In genomic region chr4:146368209-146368608, GRCh38 we compare ENCODE assay signal across 21 cellular contexts.
DNase-seq lines count a peak whose midpoint lies in the region; ATAC-seq and TF ChIP-seq lines count a peak whose summit lies in the region.
"Had no signal": no experiment of that assay in that cellular context is flagged by ENCODE, and none has a peak within 500 bp of the region (broad histone marks: within the 10 kb centered on the region; RNA-seq: fewer than 3 reads in every experiment).

No MANE protein-coding gene starts in this region.

- no peaks in the 10 kb centered on the region for H3F3A ChIP-seq in Loucy (ENCODE audit: low read depth)

- TF ChIP-seq POLR2A in Peyer's patch (IDR thresholded peaks at IDR 0.05) = no peak

- H3K9me2 ChIP-seq in Loucy (replicated peaks; ENCODE audit: low read depth, low read length) = no peaks in the 10 kb centered on the region

- H3K36me3 ChIP-seq in Loucy (ENCODE audit: insufficient read depth, low read length) (no peaks in the 10 kb centered on the region), left ventricle myocardium inferior (no peaks in the 10 kb centered on the region), Peyer's patch (no peaks in the 10 kb centered on the region)
- no peaks in the 10 kb centered on the region for H3K36me3 ChIP-seq in naive thymus-derived CD4-positive, alpha-beta T cell (ENCODE audit: control insufficient read depth in 2 of 3, insufficient read depth in 3 of 3, low read length in 3 of 3)
- H3K36me3 ChIP-seq: BLaER1 treated with 17β-estradiol and CSF1 and Interleukin-3, amounts not matched to agents 10 nM and 100 nM; gastrocnemius medialis had no signal

- H3K27ac Mint-ChIP-seq in naive thymus-derived CD4-positive, alpha-beta T cell = peak overlapping the region in 1 of 9 donors; percentile 21
- H3K27ac Mint-ChIP-seq: activated CD8-positive, alpha-beta memory T cell treated with anti-CD3 and anti-CD28 coated beads, Interleukin-2, amount 10 ng/mL, durations not matched to agents 7 days and 5 days had no signal

- no peaks in the 10 kb centered on the region for H4K20me1 ChIP-seq in Loucy (ENCODE audit: insufficient read depth, low read length, poor library complexity, severe bottlenecking)

- H3K27ac ChIP-seq in left ventricle myocardium inferior (replicated peaks) = peak overlapping the region; percentile 70
- no peak overlapping the region for H3K27ac ChIP-seq in naive thymus-derived CD4-positive, alpha-beta T cell (ENCODE audit: low read depth, low read length)
- no peak overlapping the region for H3K27ac ChIP-seq in Peyer's patch
- H3K27ac ChIP-seq: BLaER1 treated with 17β-estradiol and CSF1 and Interleukin-3, amounts not matched to agents 10 nM and 100 nM; body of pancreas; gastrocnemius medialis had no signal

- CTCF ChIA-PET in naive thymus-derived CD4-positive, alpha-beta T cell (lab: Charles Lee) = no interaction called here

- intact Hi-C loops in left ventricle myocardium inferior (cut with micrococcal nuclease) = no loop called here
- intact Hi-C loops in sciatic nerve (cut with DNase I) = no loop called here
- intact Hi-C loops in naive thymus-derived CD4-positive, alpha-beta T cell (cut with micrococcal nuclease) = no loop called here

- H3K4me1 ChIP-seq in Loucy (ENCODE audit: insufficient read depth, low read length, poor library complexity, severe bottlenecking) = peaks cover 11% of the 10 kb centered on the region
- H3K4me1 ChIP-seq in left ventricle myocardium inferior = peaks cover 41% of the 10 kb centered on the region
- H3K4me1 ChIP-seq in naive thymus-derived CD4-positive, alpha-beta T cell (ENCODE audit: control insufficient read depth in 2 of 2, insufficient read depth in 2 of 2, low read length in 2 of 2) = no peaks in the 10 kb centered on the region
- H3K4me1 ChIP-seq in Peyer's patch = no peaks in the 10 kb centered on the region

- POLR2A ChIA-PET in naive thymus-derived CD4-positive, alpha-beta T cell (lab: Charles Lee) = no interaction called here

- H2AFZ ChIP-seq in Loucy (ENCODE audit: low read length) = no peak overlapping the region

- H3K4me3 ChIP-seq in Loucy (ENCODE audit: low read length, poor library complexity, severe bottlenecking) (no peak overlapping the region), choroid plexus epithelial cell (ENCODE audit: low read depth, low read length) (no peak overlapping the region), left ventricle myocardium inferior (no peak overlapping the region), Peyer's patch (no peak overlapping the region)
- no peak overlapping the region for H3K4me3 ChIP-seq in naive thymus-derived CD4-positive, alpha-beta T cell (ENCODE audit: low read length)
- H3K4me3 ChIP-seq: BLaER1 treated with 17β-estradiol and CSF1 and Interleukin-3, amounts not matched to agents 10 nM and 100 nM; body of pancreas; gastrocnemius medialis had no signal

- H3K9me3 Mint-ChIP-seq in naive thymus-derived CD4-positive, alpha-beta T cell = peaks cover 2 to 14% (median 10%) of the 10 kb centered on the region in 11 donors

- H3K4me3 Mint-ChIP-seq in naive thymus-derived CD4-positive, alpha-beta T cell = peak overlapping the region in 1 of 10 donors; percentile 42
- H3K4me3 Mint-ChIP-seq: activated CD8-positive, alpha-beta memory T cell treated with anti-CD3 and anti-CD28 coated beads, Interleukin-2, amount 10 ng/mL, durations not matched to agents 7 days and 5 days had no signal

- H3K27me3 ChIP-seq in Loucy (ENCODE audit: insufficient read depth, low read length, poor library complexity, severe bottlenecking) (no peaks in the 10 kb centered on the region), left ventricle myocardium inferior (ENCODE audit: low read depth) (no peaks in the 10 kb centered on the region), Peyer's patch (no peaks in the 10 kb centered on the region)
- H3K27me3 ChIP-seq in naive thymus-derived CD4-positive, alpha-beta T cell (ENCODE audit: control insufficient read depth in 2 of 2, insufficient read depth in 2 of 2, low read length in 2 of 2) = no peaks in the 10 kb centered on the region
- H3K27me3 ChIP-seq: BLaER1 treated with 17β-estradiol and CSF1 and Interleukin-3, amounts not matched to agents 10 nM and 100 nM; body of pancreas; gastrocnemius medialis had no signal

- H3K36me3 Mint-ChIP-seq in naive thymus-derived CD4-positive, alpha-beta T cell = peaks cover 0 to 11% (median 10%) of the 10 kb centered on the region in 5 donors
- H3K36me3 Mint-ChIP-seq: activated CD8-positive, alpha-beta memory T cell treated with anti-CD3 and anti-CD28 coated beads, Interleukin-2, amount 10 ng/mL, durations not matched to agents 7 days and 5 days had no signal

- H3K9me3 ChIP-seq in Loucy (ENCODE audit: insufficient read depth, low read depth, low read length) (no peaks in the 10 kb centered on the region), left ventricle myocardium inferior (replicated peaks) (peaks cover 12% of the 10 kb centered on the region), Peyer's patch (no peaks in the 10 kb centered on the region)
- H3K9me3 ChIP-seq in naive thymus-derived CD4-positive, alpha-beta T cell (ENCODE audit: control insufficient read depth in 2 of 3, low read length in 3 of 3) = peaks cover 0 to 5% (median under 1%) of the 10 kb centered on the region in 3 experiments
- H3K9me3 ChIP-seq: body of pancreas, gastrocnemius medialis had no signal

- no peak overlapping the region for H3K9ac ChIP-seq in Loucy (ENCODE audit: low read depth, low read length, poor library complexity, severe bottlenecking)
- H3K9ac ChIP-seq: BLaER1 treated with 17β-estradiol and CSF1 and Interleukin-3, amounts not matched to agents 10 nM and 100 nM had no signal

- TF ChIP-seq CTCF in Loucy (conservative IDR thresholded peaks at IDR 0.05; ENCODE audit: low read length) = no peak
- no peak for TF ChIP-seq CTCF in choroid plexus epithelial cell (conservative IDR thresholded peaks at IDR 0.05; ENCODE audit: low read depth, low read length)
- no peak for TF ChIP-seq CTCF in left ventricle myocardium inferior (IDR thresholded peaks at IDR 0.05; ENCODE audit: borderline replicate concordance)
- no peak for TF ChIP-seq CTCF in Peyer's patch (IDR thresholded peaks at IDR 0.05)

- no peaks in the 10 kb centered on the region for H3K79me2 ChIP-seq in Loucy (ENCODE audit: insufficient read depth, low read length)

- H3K4me1 Mint-ChIP-seq in naive thymus-derived CD4-positive, alpha-beta T cell = peaks cover 0 to 40% (median 18%) of the 10 kb centered on the region in 7 donors
- H3K4me1 Mint-ChIP-seq: activated CD8-positive, alpha-beta memory T cell treated with anti-CD3 and anti-CD28 coated beads, Interleukin-2, amount 10 ng/mL, durations not matched to agents 7 days and 5 days had no signal

- ATAC-seq in sciatic nerve = peak; percentile 57
- no peak for ATAC-seq in naive thymus-derived CD4-positive, alpha-beta T cell
- ATAC-seq: activated CD8-positive, alpha-beta memory T cell treated with anti-CD3 and anti-CD28 coated beads, Interleukin-2, amount 10 ng/mL, durations not matched to agents 7 days and 5 days; body of pancreas had no signal

- H3K4me2 ChIP-seq in Loucy (ENCODE audit: low read depth, low read length, poor library complexity, severe bottlenecking) = peak overlapping the region; percentile 26
- H3K4me2 ChIP-seq: BLaER1 treated with 17β-estradiol and CSF1 and Interleukin-3, amounts not matched to agents 10 nM and 100 nM had no signal

- no peaks in the 10 kb centered on the region for H3K27me3 Mint-ChIP-seq in naive thymus-derived CD4-positive, alpha-beta T cell
- H3K27me3 Mint-ChIP-seq: activated CD8-positive, alpha-beta memory T cell treated with anti-CD3 and anti-CD28 coated beads, Interleukin-2, amount 10 ng/mL, durations not matched to agents 7 days and 5 days had no signal

- DNase-seq in choroid plexus epithelial cell (ENCODE audit: low read depth) (peak; percentile 87), left ventricle myocardium inferior (peak; percentile 15), sciatic nerve (ENCODE audit: low spot score) (no peak), Peyer's patch (no peak), NCI-H187 (lab: John Stamatoyannopoulos, UW) (no peak)
- DNase-seq in naive thymus-derived CD4-positive, alpha-beta T cell = no peak
- DNase-seq: activated CD4-positive, alpha-beta T cell treated with anti-CD3 and anti-CD28 coated beads for 1 hour; activated CD8-positive, alpha-beta memory T cell treated with anti-CD3 and anti-CD28 coated beads, Interleukin-2, amount 10 ng/mL, durations not matched to agents 7 days and 5 days; activated naive CD4-positive, alpha-beta T cell treated with Interleukin-2 at 50 U/mL for 16 hours; body of pancreas; gastrocnemius medialis; HCEC 1CT; NCI-H1436; NCI-H345; NK-92 treated with Interleukin-12 subunit alpha and Interleukin-12 subunit beta, amount 100 ng/mL, for 24 hours; occipital lobe; SHP77 treated with DMSO at 0.1 percent for 48 hours; stimulated activated CD4-positive, alpha-beta T cell treated with anti-CD3 and anti-CD28 coated beads, Interleukin-4, amount 100 ng/mL, for 24 hours; stimulated activated CD8-positive, alpha-beta memory T cell treated with anti-CD3 and anti-CD28 coated beads, Interleukin-4, amount 100 ng/mL, for 48 hours had no signal

Comparison
In these comparisons a context has a peak if more than half of its experiments do, and no peak if none do; other contexts are left out.
1. DNase-seq: peak in choroid plexus epithelial cell (single experiment) and left ventricle myocardium inferior (single experiment); none in sciatic nerve (single experiment), naive thymus-derived CD4-positive, alpha-beta T cell (0 of 9), Peyer's patch (0 of 3) and NCI-H187 (0 of 2).